8 cellular contexts compared by ENCODE assay signal in the genomic region with DNA sequence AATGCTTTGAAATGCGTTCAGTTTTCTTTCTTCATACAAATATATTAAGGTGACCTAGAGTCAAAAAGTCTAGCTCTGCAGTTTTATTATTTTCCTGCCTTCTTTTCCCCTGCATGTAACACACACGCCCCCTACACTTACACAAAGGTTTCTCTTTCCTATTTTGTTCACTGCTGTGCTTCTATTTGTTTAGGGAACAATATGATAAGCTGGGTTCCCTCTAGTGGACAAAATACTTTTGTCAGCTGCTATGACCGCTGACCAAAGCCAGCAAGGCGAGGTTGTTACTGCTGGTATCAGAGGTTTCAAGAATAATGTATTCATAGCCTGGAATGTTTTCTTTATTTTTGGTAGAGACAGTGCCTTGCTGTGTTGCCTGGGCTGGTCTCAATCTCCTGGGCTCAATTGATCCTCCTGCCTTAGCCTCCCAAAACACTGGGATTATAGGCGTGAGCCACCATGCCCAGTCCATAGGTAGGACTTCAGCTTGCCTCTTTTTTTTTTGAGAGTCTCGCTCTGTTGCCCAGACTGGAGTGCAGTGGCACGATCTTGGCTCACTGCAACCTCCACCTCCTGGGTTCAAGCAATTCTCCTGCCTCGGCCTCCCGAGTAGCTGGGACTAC. TPM values are rescaled to one million over a fixed set of nuclear protein-coding genes. Genes with fewer than 3 reads are reported as not detected.
DNase-seq lines count a peak whose midpoint lies in the region; ATAC-seq and TF ChIP-seq lines count a peak whose summit lies in the region.

No MANE protein-coding gene starts in this region.

- no peak overlapping the region for H3K27ac ChIP-seq in right atrium auricular region

- ATAC-seq in GM19395 (IDR thresholded peaks at IDR 0.05; ENCODE audit: unreplicated experiment) (peak; percentile 66), HG03196 (IDR thresholded peaks at IDR 0.05; ENCODE audit: unreplicated experiment) (no peak)

- peak; percentile 77 for TF ChIP-seq CTCF in CD14-positive monocyte (IDR thresholded peaks at IDR 0.05)
- TF ChIP-seq CTCF in right atrium auricular region (IDR thresholded peaks at IDR 0.05) = peak; percentile 39 to 76

- H3K9me3 ChIP-seq in right atrium auricular region = no peaks in the 10 kb centered on the region

- peaks cover 6% of the 10 kb centered on the region for H3K4me1 Mint-ChIP-seq in CD14-positive monocyte

- peaks cover 0 to 1% (median 0%) of the 10 kb centered on the region in 3 donors for H3K27me3 Mint-ChIP-seq in CD14-positive monocyte (ENCODE audit: low read depth in 3 of 3)

- DNase-seq in CD14-positive monocyte (ENCODE audit: low spot score) (no peak), NCI-H2196 (lab: John Stamatoyannopoulos, UW; ENCODE audit: unreplicated experiment) (peak; percentile 70), amniotic stem cell (lab: John Stamatoyannopoulos, UW) (peak; percentile 56), right atrium auricular region (ENCODE audit: low spot score) (no peak), retina (peak; percentile 41)
- no peak for DNase-seq in activated T-cell treated with anti-CD3 and anti-CD28 coated beads, Interleukin-2, amount 50 U/mL, for 1 hour

- H3K4me1 ChIP-seq in right atrium auricular region = peaks cover 0 to 8% of the 10 kb centered on the region in 2 donors

- H3K9me3 Mint-ChIP-seq in CD14-positive monocyte = no peaks in the 10 kb centered on the region

- no peaks in the 10 kb centered on the region for H3K27me3 ChIP-seq in right atrium auricular region

- peaks cover 18% of the 10 kb centered on the region for H3K36me3 ChIP-seq in right atrium auricular region

- intact Hi-C loops in CD14-positive monocyte (cut with micrococcal nuclease) = no loop called here

- H3K4me3 Mint-ChIP-seq in CD14-positive monocyte = peak overlapping the region in 1 of 2 donors; percentile 23

- H3K36me3 Mint-ChIP-seq in CD14-positive monocyte = peaks cover 33 to 59% of the 10 kb centered on the region in 2 donors

- peak overlapping the region in 1 of 7 donors; percentile 24 for H3K27ac Mint-ChIP-seq in CD14-positive monocyte

- H3K4me3 ChIP-seq in right atrium auricular region = no peak overlapping the region

RNA-seq across cellular contexts. Expression of gene FNTB, which starts 33.4 kb away (rescaled TPM):
- 10 to 100 TPM; 12.3 to 14.2 TPM for polyA plus RNA-seq in CD14-positive monocyte
- total RNA-seq in right atrium auricular region = 10 to 100 TPM; 11.2 to 14.2 TPM

RNA-seq across cellular contexts. Expression of gene RAB15, which starts 47.9 kb away (rescaled TPM):
- under 1 TPM; 0.09 to 0.14 TPM for polyA plus RNA-seq in CD14-positive monocyte
- total RNA-seq in right atrium auricular region = 10 to 100 TPM in 1 of 2 donors, 1 to 10 TPM in 1; 9.8 to 69.0 TPM

Comparison
In these comparisons a context has a peak if more than half of its experiments do, and no peak if none do; other contexts are left out.
1. DNase-seq: peak in NCI-H2196 (single experiment), amniotic stem cell (single experiment) and retina (single experiment); none in CD14-positive monocyte (single experiment), right atrium auricular region (single experiment) and activated T-cell treated with anti-CD3 and anti-CD28 coated beads, Interleukin-2, amount 50 U/mL, for 1 hour (single experiment).